ENCODE assay signal across 2 cellular contexts in genomic region chr10:5237541-5237940, GRCh38. TPM values are rescaled to one million over a fixed set of nuclear protein-coding genes. Genes with fewer than 3 reads are reported as not detected.
"Had no signal": no experiment of that assay in that cellular context is flagged by ENCODE, and none has a peak within 500 bp of the region (broad histone marks: within the 10 kb centered on the region; RNA-seq: fewer than 3 reads in every experiment).

No MANE protein-coding gene starts in this region.

RNA-seq across cellular contexts. Expression of gene AKR1C4, which starts 40.9 kb away (rescaled TPM):
- total RNA-seq: G401, GM12878 had no signal

RNA-seq across cellular contexts. Expression of gene AKR1C8, which starts 52.6 kb away (rescaled TPM):
- total RNA-seq: G401, GM12878 had no signal
